In the genomic region with DNA sequence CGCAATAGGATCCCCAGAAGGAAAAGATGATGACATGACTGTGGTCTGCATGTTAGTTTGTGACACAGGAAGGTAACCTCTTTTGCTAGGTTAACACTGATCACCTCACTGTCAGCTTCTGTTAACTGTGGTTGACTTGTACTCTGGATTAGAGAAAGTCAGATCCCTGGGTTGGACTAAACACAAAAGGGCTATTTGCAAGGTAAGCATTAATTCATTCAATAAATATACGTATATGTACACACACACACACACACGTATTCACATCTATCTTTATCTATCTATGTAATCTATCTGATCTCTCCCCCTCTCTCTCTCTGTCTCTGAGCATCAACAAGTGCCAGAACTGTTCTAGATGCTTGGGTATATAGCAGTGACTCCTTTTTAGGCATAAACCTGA, we compare ENCODE assay signal across 24 cellular contexts.
A peak's percentile ranks its signal among the peaks of the same experiment; 100 is the strongest.
DNase-seq lines count a peak whose midpoint lies in the region; ATAC-seq, FAIRE-seq and TF ChIP-seq lines count a peak whose summit lies in the region.
"Had no signal": no experiment of that assay in that cellular context is flagged by ENCODE, and none has a peak within 500 bp of the region (broad histone marks: within the 10 kb centered on the region; RNA-seq: fewer than 3 reads in every experiment).

No MANE protein-coding gene starts in this region.

- H3K36me3 ChIP-seq in HepG2 (replicated peaks in 1 of 2; ENCODE audit: control insufficient read depth in 1 of 2, insufficient read depth in 2 of 2, low read length in 2 of 2): no peaks in the 10 kb centered on the region
- H3K36me3 ChIP-seq in right lobe of liver: no peaks in the 10 kb centered on the region
- H3K36me3 ChIP-seq in H1 (ENCODE audit: control insufficient read depth in 2 of 4, insufficient read depth in 4 of 4, low read length in 3 of 4): no peaks in the 10 kb centered on the region
- no peaks in the 10 kb centered on the region for H3K36me3 ChIP-seq in trophoblast cell (ENCODE audit: control insufficient read depth in 1 of 2, insufficient read depth in 2 of 2, low read length in 2 of 2)
- H3K36me3 ChIP-seq: BE2C, BLaER1 had no signal

- H3K79me1 ChIP-seq in H1 (ENCODE audit: low read depth, low read length) (no peaks in the 10 kb centered on the region), trophoblast cell (ENCODE audit: low read length) (no peaks in the 10 kb centered on the region)

- FAIRE-seq in HepG2 (lab: Jason Lieb, UNC): no peak
- FAIRE-seq in H1 (lab: Jason Lieb, UNC): no peak
- FAIRE-seq: GM12891, GM19239 had no signal

- intact Hi-C loops in HepG2 (cut with micrococcal nuclease; ENCODE audit: unreplicated experiment) (no loop called here), right lobe of liver (cut with DNase I) (no loop called here)

- TF ChIP-seq RAD21 in HepG2 (CRISPR knock-in tag; IDR thresholded peaks at IDR 0.05): no peak
- no peak for TF ChIP-seq RAD21 in H1 (IDR thresholded peaks at IDR 0.05 in 1 of 2, conservative IDR thresholded peaks at IDR 0.05 in 1 of 2; ENCODE audit: low read depth in 2 of 2, low read length in 2 of 2)

- no peak overlapping the region for H4K8ac ChIP-seq in H1 (ENCODE audit: extremely low read depth, insufficient read depth, low read length)
- no peak overlapping the region for H4K8ac ChIP-seq in trophoblast cell (ENCODE audit: low read depth, low read length)

- H2BK5ac ChIP-seq in H1 (ENCODE audit: low read depth, low read length): no peak overlapping the region
- H2BK5ac ChIP-seq in trophoblast cell (ENCODE audit: low read depth, low read length, poor library complexity): no peak overlapping the region

- no peaks in the 10 kb centered on the region for H3K9me3 ChIP-seq in HepG2 (ENCODE audit: low read length)
- H3K9me3 ChIP-seq in right lobe of liver: no peaks in the 10 kb centered on the region
- H3K9me3 ChIP-seq in H1 (ENCODE audit: insufficient read depth in 2 of 2, low read depth in 1 of 2, low read length in 1 of 2): no peaks in the 10 kb centered on the region
- no peaks in the 10 kb centered on the region for H3K9me3 ChIP-seq in trophoblast cell (ENCODE audit: insufficient read depth, low read depth, low read length)
- H3K9me3 ChIP-seq: BE2C, BLaER1 had no signal

- H3K4ac ChIP-seq in H1 (replicated peaks; ENCODE audit: insufficient read length, low read depth, low read length): no peak overlapping the region
- no peak overlapping the region for H3K4ac ChIP-seq in trophoblast cell (ENCODE audit: low read depth, low read length)

- no peak for TF ChIP-seq EP300 in HepG2 (IDR thresholded peaks at IDR 0.05; ENCODE audit: low read depth in 2 of 2, low read length in 2 of 2)
- no peak for TF ChIP-seq EP300 in HepG2 (CRISPR knock-in tag; IDR thresholded peaks at IDR 0.05; ENCODE audit: borderline replicate concordance)
- no peak for TF ChIP-seq EP300 in H1 (IDR thresholded peaks at IDR 0.05; ENCODE audit: borderline replicate concordance in 1 of 2, low read depth in 2 of 2, low read length in 2 of 2)

- no peak overlapping the region for H2BK20ac ChIP-seq in H1 (ENCODE audit: low read length)

- H3K4me1 ChIP-seq in HepG2 (ENCODE audit: insufficient read depth, low read length): no peaks in the 10 kb centered on the region
- no peaks in the 10 kb centered on the region for H3K4me1 ChIP-seq in right lobe of liver
- H3K4me1 ChIP-seq in H1 (replicated peaks in 1 of 4; ENCODE audit: control insufficient read depth in 3 of 4, insufficient read depth in 4 of 4, low read length in 3 of 4): peaks cover 2 to 10% (median 5%) of the 10 kb centered on the region in 4 experiments; a peak in 2 of 7 replicates
- no peaks in the 10 kb centered on the region for H3K4me1 ChIP-seq in trophoblast cell (ENCODE audit: control insufficient read depth in 1 of 2, insufficient read depth in 2 of 2, low read length in 2 of 2)
- H3K4me1 ChIP-seq: BE2C, BLaER1 had no signal

- CTCF ChIA-PET in HepG2 (lab: Yijun Ruan, JAX; ENCODE audit: low intra/inter-chr PET ratio, low total read pairs) (no interaction called here), H1 (lab: Charles Lee; ENCODE audit: partially characterized antibody) (interaction anchor here (1.2 to 2.1 kb wide), 4 partner anchors 8 to 517 kb away, joined by 3 to 7 read pairs (median 4); no protein-coding TSS in a partner anchor)

- no peak overlapping the region for H3K56ac ChIP-seq in H1 (replicated peaks; ENCODE audit: insufficient read length, low read depth, low read length)

- H4K20me1 ChIP-seq in HepG2 (ENCODE audit: insufficient read depth, low read length) (no peaks in the 10 kb centered on the region), H1 (replicated peaks in 1 of 2; ENCODE audit: control insufficient read depth in 1 of 2, insufficient read depth in 2 of 2, low read length in 2 of 2) (no peaks in the 10 kb centered on the region)
- H4K20me1 ChIP-seq: BLaER1 had no signal

- H3K14ac ChIP-seq in H1 (ENCODE audit: insufficient read length) (no peak overlapping the region), trophoblast cell (ENCODE audit: low read length) (no peak overlapping the region)

- H3K23ac ChIP-seq in H1 (ENCODE audit: insufficient read length) (no peak overlapping the region), trophoblast cell (ENCODE audit: low read length) (no peak overlapping the region)

- no peak overlapping the region for H4K5ac ChIP-seq in H1 (ENCODE audit: insufficient read length, low read depth, low read length)

- in situ Hi-C loops in HepG2 (cut with HindIII; ENCODE audit: extremely low pct_ligation_motif_present, low pct_unique_long_range_greater_than_20kb): no loop called here

- no peak for TF ChIP-seq POLR2A in HepG2 (IDR thresholded peaks at IDR 0.05; ENCODE audit: insufficient read depth in 1 of 2, low read depth in 2 of 2, low read length in 2 of 2)
- TF ChIP-seq POLR2A in right lobe of liver (IDR thresholded peaks at IDR 0.05): no peak
- TF ChIP-seq POLR2A in H1 (IDR thresholded peaks at IDR 0.05; ENCODE audit: control extremely low read depth in 1 of 2, low read depth in 2 of 2, low read length in 2 of 2): no peak

- H4K12ac ChIP-seq in trophoblast cell (ENCODE audit: low read depth, low read length): no peak overlapping the region

- no peak overlapping the region for H2BK120ac ChIP-seq in H1 (replicated peaks; ENCODE audit: low read depth, low read length)
- H2BK120ac ChIP-seq in trophoblast cell (ENCODE audit: insufficient read depth, low read length, poor library complexity): no peak overlapping the region

- H3K4me3 ChIP-seq in HepG2 (replicated peaks in 1 of 3; ENCODE audit: insufficient read depth in 1 of 3, low read depth in 2 of 3, low read length in 3 of 3) (no peak overlapping the region), right lobe of liver (no peak overlapping the region), H1 (ENCODE audit: extremely low read depth in 1 of 4, insufficient read depth in 2 of 4, low read depth in 3 of 4, low read length in 4 of 4) (no peak overlapping the region), trophoblast cell (ENCODE audit: low read depth, low read length) (no peak overlapping the region)
- H3K4me3 ChIP-seq: BLaER1 had no signal

- no TSS peak for BruUV-seq in HepG2 (replicated peaks; lab: Mats Ljungman, UMichigan)

- POLR2A ChIA-PET in HepG2 (lab: Yijun Ruan, JAX): no interaction called here
- POLR2A ChIA-PET in H1 (lab: Charles Lee; ENCODE audit: partially characterized antibody): no interaction called here

- no peak overlapping the region for H3K9ac ChIP-seq in HepG2 (ENCODE audit: insufficient read depth, low read depth, low read length)
- H3K9ac ChIP-seq in H1 (replicated peaks in 1 of 4; ENCODE audit: extremely low read depth in 1 of 4, low read depth in 3 of 4, low read length in 3 of 4): no peak overlapping the region
- no peak overlapping the region for H3K9ac ChIP-seq in trophoblast cell (ENCODE audit: low read length)
- H3K9ac ChIP-seq: BLaER1 had no signal

- H3K27ac ChIP-seq in HepG2 (ENCODE audit: extremely low read length, insufficient read depth, low read length) (no peak overlapping the region), right lobe of liver (no peak overlapping the region), H1 (ENCODE audit: low read depth, low read length) (no peak overlapping the region), trophoblast cell (ENCODE audit: low read depth, low read length) (no peak overlapping the region)
- H3K27ac ChIP-seq: 22Rv1, BLaER1 had no signal

- DNase-seq in HepG2 (ENCODE audit: low spot score): no peak
- DNase-seq in right lobe of liver: no peak
- peak; percentile 86 for DNase-seq in NCI-H526 treated with DMSO at 0.1 percent for 48 hours (lab: John Stamatoyannopoulos, UW)
- DNase-seq in H1 (ENCODE audit: low read depth in 1 of 2, low spot score in 2 of 2): no peak
- DNase-seq in NCI-H1694 (lab: John Stamatoyannopoulos, UW): no peak
- no peak for DNase-seq in trophoblast cell
- DNase-seq: ACHN; BE2C; C1 segment of cervical spinal cord; CD4-positive, alpha-beta memory T cell; CD4-positive, CD25-positive, alpha-beta regulatory T cell; CD8-positive, alpha-beta memory T cell; COR-L47; DMS 273 treated with DMSO at 0.1 percent for 48 hours; DMS153; DMS53; DMS79; DND-41; EL; GDM1 had no signal

- no peak for ATAC-seq in HepG2
- no peak for ATAC-seq in right lobe of liver

- TF ChIP-seq CTCF in HepG2 (CRISPR knock-in tag; IDR thresholded peaks at IDR 0.05) (no peak), right lobe of liver (IDR thresholded peaks at IDR 0.05) (no peak), H1 (IDR thresholded peaks at IDR 0.05; ENCODE audit: control extremely low read depth in 1 of 3, insufficient read depth in 1 of 3, low read depth in 1 of 3, low read length in 3 of 3) (no peak)

- WGBS in HepG2 (ENCODE audit: low lambda C conversion rate): 10% methylated on average over 3 of the region's 3 CpGs
- WGBS in right lobe of liver (ENCODE audit: insufficient coverage, low coverage, low lambda C conversion rate, missing lambda C conversion rate): 55% methylated on average over 3 of the region's 3 CpGs
- WGBS in H1 (ENCODE audit: extremely low coverage in 1 of 2, insufficient coverage in 1 of 2, insufficient read length in 1 of 2, insufficient replicate concordance in 2 of 2, low coverage in 1 of 2, low lambda C conversion rate in 2 of 2, missing lambda C conversion rate in 1 of 2), 2 experiments: 89% methylated on average over 3 of the region's 3 CpGs; no CpG with 5 or more reads in 1 of the 2 experiments
- WGBS in trophoblast cell (ENCODE audit: extremely low coverage, insufficient coverage, insufficient read length): no CpG with 5 or more reads among the region's 3 CpGs

- H2AK5ac ChIP-seq in H1 (ENCODE audit: low read depth, low read length) (no peak overlapping the region), trophoblast cell (ENCODE audit: low read length) (no peak overlapping the region)

- H3K4me2 ChIP-seq in HepG2 (ENCODE audit: low read depth, low read length): no peak overlapping the region
- no peak overlapping the region for H3K4me2 ChIP-seq in H1 (ENCODE audit: insufficient read depth in 1 of 2, low read depth in 2 of 2, low read length in 2 of 2)
- H3K4me2 ChIP-seq in trophoblast cell (ENCODE audit: low read length): no peak overlapping the region
- H3K4me2 ChIP-seq: BLaER1 had no signal

- H4K91ac ChIP-seq in H1 (replicated peaks; ENCODE audit: insufficient read length, low read length): peak overlapping the region; percentile 34
- no peak overlapping the region for H4K91ac ChIP-seq in trophoblast cell (ENCODE audit: low read depth, low read length)

- H2BK15ac ChIP-seq in H1 (ENCODE audit: low read length): no peak overlapping the region

- no peaks in the 10 kb centered on the region for H3K23me2 ChIP-seq in H1 (ENCODE audit: low read depth, low read length)

- H2AFZ ChIP-seq in HepG2 (ENCODE audit: low read length) (no peak overlapping the region), H1 (ENCODE audit: low read length) (no peak overlapping the region), trophoblast cell (ENCODE audit: insufficient read depth, low read length, poor library complexity) (no peak overlapping the region)

- H3K27me3 ChIP-seq in HepG2 (ENCODE audit: control insufficient read depth in 1 of 2, insufficient read depth in 2 of 2, low read length in 2 of 2) (peaks cover 0 to 7% of the 10 kb centered on the region in 2 experiments; a peak in 2 of 5 replicates), right lobe of liver (no peaks in the 10 kb centered on the region), H1 (replicated peaks in 1 of 4; ENCODE audit: control insufficient read depth in 3 of 4, extremely low read depth in 1 of 4, insufficient read depth in 3 of 4, low read length in 3 of 4) (no peaks in the 10 kb centered on the region), trophoblast cell (ENCODE audit: insufficient read depth, low read length) (peaks cover 3% of the 10 kb centered on the region)
- H3K27me3 ChIP-seq: BE2C, BLaER1 had no signal

- H2BK12ac ChIP-seq in H1 (ENCODE audit: low read depth, low read length) (no peak overlapping the region), trophoblast cell (ENCODE audit: low read length) (no peak overlapping the region)

- no peaks in the 10 kb centered on the region for H3K79me2 ChIP-seq in HepG2 (ENCODE audit: insufficient read depth, low read length)
- H3K79me2 ChIP-seq in H1 (ENCODE audit: control insufficient read depth in 1 of 2, insufficient read depth in 2 of 2, low read length in 2 of 2): no peaks in the 10 kb centered on the region
- no peaks in the 10 kb centered on the region for H3K79me2 ChIP-seq in trophoblast cell (ENCODE audit: control insufficient read depth, insufficient read depth, low read length, poor library complexity)

- H3K18ac ChIP-seq in H1 (ENCODE audit: extremely low read depth, low read length) (no peak overlapping the region), trophoblast cell (ENCODE audit: low read length) (no peak overlapping the region)

Comparison
In these comparisons a context has a peak if more than half of its experiments do, and no peak if none do; other contexts are left out.
1. Of the 41 proteins assayed by ChIP-seq in both HepG2 and H1: peak only in HepG2: none; only in H1: none; in both: MAFK; in neither: 40.